In the genomic region with DNA sequence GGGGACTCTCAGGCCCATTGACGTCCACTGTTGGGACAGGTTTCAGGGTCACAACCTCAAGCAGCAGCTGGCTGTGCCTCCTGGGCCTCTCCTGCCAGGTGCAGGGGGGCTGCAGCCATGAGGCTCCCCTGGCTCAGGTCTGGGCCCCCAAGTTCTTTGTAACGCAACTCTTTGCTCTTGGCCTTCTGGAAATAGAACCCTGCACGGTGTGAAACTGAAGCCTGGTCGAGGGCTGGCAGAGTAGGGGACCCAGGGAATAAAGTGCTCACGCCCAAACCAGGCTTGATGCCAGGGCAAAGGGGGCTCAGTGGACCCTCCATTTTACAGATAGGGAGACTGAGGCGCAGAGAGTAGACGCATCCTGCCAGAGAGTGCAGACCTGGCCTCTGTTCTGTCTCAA, we compare ENCODE assay signal across 17 cellular contexts. TPM values are rescaled to one million over a fixed set of nuclear protein-coding genes. Genes with fewer than 3 reads are reported as not detected.
DNase-seq lines count a peak whose midpoint lies in the region; ATAC-seq and TF ChIP-seq lines count a peak whose summit lies in the region.
"Had no signal": no experiment of that assay in that cellular context is flagged by ENCODE, and none has a peak within 500 bp of the region (broad histone marks: within the 10 kb centered on the region; RNA-seq: fewer than 3 reads in every experiment).

No MANE protein-coding gene starts in this region.

- H2AK5ac ChIP-seq in mesenchymal stem cell (ENCODE audit: low read length, severe bottlenecking), result no peak overlapping the region

- ATAC-seq in psoas muscle, result no peak
- ATAC-seq: activated CD4-positive, CD25-positive, alpha-beta regulatory T cell treated with anti-CD3 and anti-CD28 coated beads, Interleukin-2, amount 50 U/mL, for 24 hours; activated T-helper 17 cell treated with anti-CD3 and anti-CD28 coated beads, Interleukin-2, amount 50 U/mL, for 72 hours; CD8-positive, alpha-beta T cell; natural killer cell; stimulated activated memory B cell treated with anti-CD40 and anti-IgM and Interleukin-4, amounts not matched to agents 10 μg/mL and 1 μg/mL and 100 μg/mL, for 72 hours had no signal

- no peaks in the 10 kb centered on the region for H3K27me3 ChIP-seq in HL-60 (ENCODE audit: insufficient read depth, poor library complexity, severe bottlenecking)
- no peaks in the 10 kb centered on the region for H3K27me3 ChIP-seq in psoas muscle (ENCODE audit: insufficient read depth in 3 of 3, low read length in 2 of 3)
- no peaks in the 10 kb centered on the region for H3K27me3 ChIP-seq in right atrium auricular region
- no peaks in the 10 kb centered on the region for H3K27me3 ChIP-seq in mesenchymal stem cell (ENCODE audit: control insufficient read depth in 1 of 2, insufficient read depth in 1 of 2, low read length in 2 of 2)
- H3K27me3 ChIP-seq: esophagus squamous epithelium, SJCRH30 had no signal

- H3K14ac ChIP-seq in mesenchymal stem cell (ENCODE audit: low read length in 2 of 2), result no peak overlapping the region

- H4K8ac ChIP-seq in mesenchymal stem cell (ENCODE audit: low read length), result no peak overlapping the region

- H3K4me1 ChIP-seq in psoas muscle (peaks cover 15% of the 10 kb centered on the region), right atrium auricular region (peaks cover 0 to 43% of the 10 kb centered on the region in 2 donors), mesenchymal stem cell (ENCODE audit: control insufficient read depth, insufficient read depth, low read depth, low read length) (peaks cover 13% of the 10 kb centered on the region)
- H3K4me1 ChIP-seq: SJCRH30 had no signal

- 70 to 87% (median 71%) methylated on average over 7 of the region's 7 CpGs for WGBS in psoas muscle, 3 donors
- 98% methylated on average over 7 of the region's 7 CpGs for whole genome bisulfite sequencing in mesenchymal stem cell

- H3K4me3 ChIP-seq in HL-60 (replicated peaks; ENCODE audit: insufficient read depth, low read length) (no peak overlapping the region; the same call in 1 of the 2 replicates), epithelial cell of proximal tubule (ENCODE audit: low read depth, low read length) (peak overlapping the region; percentile 53), psoas muscle (peak overlapping the region; percentile 50), right atrium auricular region (no peak overlapping the region), mesenchymal stem cell (ENCODE audit: insufficient read depth in 1 of 2, low read depth in 1 of 2, low read length in 2 of 2) (no peak overlapping the region)
- H3K4me3 ChIP-seq: lung, SJCRH30 had no signal

- H3K18ac ChIP-seq in mesenchymal stem cell (ENCODE audit: low read depth in 1 of 2, low read length in 2 of 2), result no peak overlapping the region

- no peak for DNase-seq in HL-60 (ENCODE audit: low read depth in 1 of 2, low spot score in 1 of 2)
- DNase-seq in epithelial cell of proximal tubule (ENCODE audit: low read depth), result no peak
- no peak for DNase-seq in psoas muscle
- no peak for DNase-seq in SHP77 (lab: John Stamatoyannopoulos, UW)
- DNase-seq in NCI-H2107 treated with DMSO at 0.1 percent for 48 hours (lab: John Stamatoyannopoulos, UW; ENCODE audit: unreplicated experiment), result no peak
- DNase-seq in right atrium auricular region (ENCODE audit: low spot score), result no peak
- DNase-seq in mesenchymal stem cell, result no peak
- DNase-seq: CD8-positive, alpha-beta T cell; esophagus squamous epithelium; natural killer cell; SJCRH30 had no signal

- H2BK12ac ChIP-seq in mesenchymal stem cell (ENCODE audit: low read length in 2 of 2), result no peak overlapping the region

- H2AFZ ChIP-seq in mesenchymal stem cell (ENCODE audit: low read depth, low read length), result no peak overlapping the region

- peak overlapping the region; percentile 73 for H3K27ac ChIP-seq in 22Rv1
- H3K27ac ChIP-seq in HL-60 (replicated peaks), result peak overlapping the region; percentile 78
- H3K27ac ChIP-seq in psoas muscle, result no peak overlapping the region
- no peak overlapping the region for H3K27ac ChIP-seq in right atrium auricular region
- H3K27ac ChIP-seq in mesenchymal stem cell (ENCODE audit: low read length, poor library complexity, severe bottlenecking), result no peak overlapping the region
- H3K27ac ChIP-seq: SJCRH30, tibial artery had no signal

- intact Hi-C loops in psoas muscle (cut with DNase I), result no loop called here

- H3K9me3 ChIP-seq in psoas muscle (no peaks in the 10 kb centered on the region), right atrium auricular region (no peaks in the 10 kb centered on the region), mesenchymal stem cell (ENCODE audit: control insufficient read depth, low read length) (no peaks in the 10 kb centered on the region)
- H3K9me3 ChIP-seq: esophagus squamous epithelium, SJCRH30, tibial artery had no signal

- H3K23ac ChIP-seq in mesenchymal stem cell (ENCODE audit: low read length in 2 of 2), result no peak overlapping the region

- H3K4me2 ChIP-seq in mesenchymal stem cell (ENCODE audit: low read length, poor library complexity, severe bottlenecking), result no peak overlapping the region

- no peak overlapping the region for H4K91ac ChIP-seq in mesenchymal stem cell (ENCODE audit: low read length)

- H2BK5ac ChIP-seq in mesenchymal stem cell (ENCODE audit: low read depth, low read length, poor library complexity, severe bottlenecking), result no peak overlapping the region

- H2BK15ac ChIP-seq in mesenchymal stem cell (ENCODE audit: low read depth, poor library complexity, severe bottlenecking), result no peak overlapping the region

- H3K4ac ChIP-seq in mesenchymal stem cell (ENCODE audit: low read depth in 1 of 2, low read length in 2 of 2), result no peak overlapping the region

- H3K36me3 ChIP-seq in psoas muscle (ENCODE audit: insufficient read depth in 1 of 2, low read depth in 1 of 2) (no peaks in the 10 kb centered on the region), right atrium auricular region (no peaks in the 10 kb centered on the region), mesenchymal stem cell (ENCODE audit: control insufficient read depth in 1 of 2, insufficient read depth in 2 of 2, low read depth in 1 of 2, low read length in 2 of 2) (peaks cover 0 to 29% of the 10 kb centered on the region in 2 experiments)
- H3K36me3 ChIP-seq: SJCRH30, tibial artery had no signal

- no peak overlapping the region for H3K9ac ChIP-seq in mesenchymal stem cell (ENCODE audit: low read length)

- no peak overlapping the region for H2BK120ac ChIP-seq in mesenchymal stem cell (ENCODE audit: low read depth, low read length)

- H3K79me1 ChIP-seq in mesenchymal stem cell (replicated peaks; ENCODE audit: low read length, poor library complexity, severe bottlenecking), result peaks cover 37% of the 10 kb centered on the region

- no peak for TF ChIP-seq CTCF in 22Rv1 (IDR thresholded peaks at IDR 0.05)
- TF ChIP-seq CTCF in HL-60 (IDR thresholded peaks at IDR 0.05; ENCODE audit: insufficient read depth, low read length), result no peak
- TF ChIP-seq CTCF in epithelial cell of proximal tubule (conservative IDR thresholded peaks at IDR 0.05; ENCODE audit: low read depth, low read length), result no peak
- no peak for TF ChIP-seq CTCF in psoas muscle (IDR thresholded peaks at IDR 0.05)
- TF ChIP-seq CTCF in right atrium auricular region (IDR thresholded peaks at IDR 0.05), result no peak

RNA-seq across cellular contexts. Expression of a gene that starts 0.8 kb away (rescaled TPM):
- total RNA-seq in epithelial cell of proximal tubule (2.0 and 3.8 TPM in 2 replicates), psoas muscle (1 to 10 TPM; 1.0 to 2.2 (median 1.3) TPM), right atrium auricular region (1 to 10 TPM in 1 of 2 donors, under 1 TPM in 1; 0.52 to 2.1 TPM)
- 1 to 10 TPM in 2 of 3 donors, under 1 TPM in 1; 0.85 to 1.5 (median 1.4) TPM for polyA plus RNA-seq in psoas muscle
- polyA plus RNA-seq in mesenchymal stem cell (2013, experiment 1 of 2), result 5.0 TPM
- 3.7 TPM for polyA plus RNA-seq in mesenchymal stem cell (2013, experiment 2 of 2)

RNA-seq across cellular contexts. Expression of a gene that starts 25.2 kb away (rescaled TPM):
- total RNA-seq in epithelial cell of proximal tubule, result 14.9 and 55.0 TPM in 2 replicates
- total RNA-seq in psoas muscle, result 10 to 100 TPM in 3 of 4 donors, 1 to 10 TPM in 1; 8.3 to 14.7 (median 13.2) TPM
- 10 to 100 TPM; 11.4 to 22.2 (median 13.1) TPM for polyA plus RNA-seq in psoas muscle
- total RNA-seq in right atrium auricular region, result 1 to 10 TPM; 6.4 to 7.4 TPM
- polyA plus RNA-seq in mesenchymal stem cell (2013, experiment 1 of 2), result 23.5 TPM
- polyA plus RNA-seq in mesenchymal stem cell (2013, experiment 2 of 2), result 23.2 TPM

Comparison
In these comparisons a context has a peak if more than half of its experiments do, and no peak if none do; other contexts are left out.
1. H3K27ac ChIP-seq: peak in 22Rv1 (single experiment) and HL-60 (single experiment); none in psoas muscle (single experiment), right atrium auricular region (0 of 2) and mesenchymal stem cell (single experiment).
2. H3K4me3 ChIP-seq: peak in epithelial cell of proximal tubule (single experiment) and psoas muscle (single experiment); none in HL-60 (single experiment), right atrium auricular region (0 of 2) and mesenchymal stem cell (0 of 2).